Comparison of ENCODE assay signal across 8 cellular contexts in genomic region chr9:136011703-136012496, GRCh38. TPM values are rescaled to one million over a fixed set of nuclear protein-coding genes. Genes with fewer than 3 reads are reported as not detected.
DNase-seq lines count a peak whose midpoint lies in the region; ATAC-seq, FAIRE-seq and TF ChIP-seq lines count a peak whose summit lies in the region.

No MANE protein-coding gene starts in this region.

- H3K9ac ChIP-seq in endothelial cell of umbilical vein (replicated peaks; ENCODE audit: extremely low read depth, insufficient read depth, low read length) (peak overlapping the region; percentile 30), mesenchymal stem cell (ENCODE audit: low read length) (peak overlapping the region; percentile 73)

- no peak overlapping the region for H2BK5ac ChIP-seq in mesenchymal stem cell (ENCODE audit: low read depth, low read length, poor library complexity, severe bottlenecking)

- peak overlapping the region; percentile 85 to 97 for H3K18ac ChIP-seq in mesenchymal stem cell (ENCODE audit: low read depth in 1 of 2, low read length in 2 of 2)

- intact Hi-C loops in endothelial cell of umbilical vein (cut with micrococcal nuclease), result loop anchor here (1.0 kb wide), 3 partner anchors 20 to 43 kb away; no protein-coding TSS in a partner anchor

- DNase-seq in NCI-H226 (peak; percentile 28), endothelial cell of umbilical vein (ENCODE audit: low read depth, low spot score) (peak; percentile 70), mesenchymal stem cell (peak; percentile 86), suprapubic skin (ENCODE audit: low spot score in 2 of 2) (no peak), AML-193 (lab: John Stamatoyannopoulos, UW) (no peak), NCI-H146 (lab: John Stamatoyannopoulos, UW) (no peak), NCI-H2227 (lab: John Stamatoyannopoulos, UW; ENCODE audit: unreplicated experiment) (no peak)

- H2AK5ac ChIP-seq in mesenchymal stem cell (ENCODE audit: low read length, severe bottlenecking), result peak overlapping the region; percentile 26

- peaks cover 0 to 2% of the 10 kb centered on the region in 2 experiments for H3K36me3 ChIP-seq in endothelial cell of umbilical vein (ENCODE audit: control insufficient read depth in 2 of 2, extremely low read depth in 1 of 2, insufficient read depth in 2 of 2, low read length in 2 of 2)
- H3K36me3 ChIP-seq in mesenchymal stem cell (ENCODE audit: control insufficient read depth in 1 of 2, insufficient read depth in 2 of 2, low read depth in 1 of 2, low read length in 2 of 2), result peaks cover 3 to 88% of the 10 kb centered on the region in 2 experiments
- H3K36me3 ChIP-seq in suprapubic skin, result peaks cover 49% of the 10 kb centered on the region

- H3K4me2 ChIP-seq in endothelial cell of umbilical vein (ENCODE audit: insufficient read depth, low read length), result peak overlapping the region; percentile 49
- no peak overlapping the region for H3K4me2 ChIP-seq in mesenchymal stem cell (ENCODE audit: low read length, poor library complexity, severe bottlenecking)

- H4K20me1 ChIP-seq in endothelial cell of umbilical vein (replicated peaks; ENCODE audit: control insufficient read depth, extremely low read depth, insufficient read depth, low read length), result no peaks in the 10 kb centered on the region

- peak overlapping the region; percentile 98 to 99 for H2BK12ac ChIP-seq in mesenchymal stem cell (ENCODE audit: low read length in 2 of 2)

- no peaks in the 10 kb centered on the region for H3K9me1 ChIP-seq in endothelial cell of umbilical vein (replicated peaks; ENCODE audit: control insufficient read depth, extremely low read depth, insufficient read depth, low read length)

- H3K27ac ChIP-seq in endothelial cell of umbilical vein (ENCODE audit: insufficient read depth, low read depth, low read length) (peak overlapping the region; percentile 76), mesenchymal stem cell (ENCODE audit: low read length, poor library complexity, severe bottlenecking) (peak overlapping the region; percentile 51), suprapubic skin (peak overlapping the region; percentile 67)

- peaks cover 3% of the 10 kb centered on the region for H3K79me2 ChIP-seq in endothelial cell of umbilical vein (ENCODE audit: control insufficient read depth, insufficient read depth, low read length)

- H3K79me1 ChIP-seq in mesenchymal stem cell (replicated peaks; ENCODE audit: low read length, poor library complexity, severe bottlenecking), result peaks cover 61% of the 10 kb centered on the region

- peak overlapping the region; percentile 66 for H2AFZ ChIP-seq in endothelial cell of umbilical vein (ENCODE audit: low read depth, low read length)
- H2AFZ ChIP-seq in mesenchymal stem cell (ENCODE audit: low read depth, low read length), result no peak overlapping the region

- TF ChIP-seq CTCF in endothelial cell of umbilical vein (IDR thresholded peaks at IDR 0.05; ENCODE audit: extremely low read depth in 1 of 2, insufficient read depth in 1 of 2, low read depth in 1 of 2, low read length in 2 of 2), result no peak
- no peak for TF ChIP-seq CTCF in suprapubic skin (IDR thresholded peaks at IDR 0.05)

- H2BK15ac ChIP-seq in mesenchymal stem cell (ENCODE audit: low read depth, poor library complexity, severe bottlenecking), result peak overlapping the region; percentile 92

- H3K9me3 ChIP-seq in endothelial cell of umbilical vein (replicated peaks; ENCODE audit: control insufficient read depth, insufficient read depth, low read length), result no peaks in the 10 kb centered on the region
- H3K9me3 ChIP-seq in mesenchymal stem cell (ENCODE audit: control insufficient read depth, low read length), result no peaks in the 10 kb centered on the region
- H3K9me3 ChIP-seq in suprapubic skin, result no peaks in the 10 kb centered on the region

- 80% methylated on average over 59 of the region's 59 CpGs for WGBS in mesenchymal stem cell
- WGBS in suprapubic skin, result 86% methylated on average over 40 of the region's 59 CpGs

- peak overlapping the region; percentile 98 for H4K8ac ChIP-seq in mesenchymal stem cell (ENCODE audit: low read length)

- TF ChIP-seq EP300 in suprapubic skin (IDR thresholded peaks at IDR 0.05), result no peak

- no peak for ATAC-seq in HG02571 (IDR thresholded peaks at IDR 0.05; ENCODE audit: unreplicated experiment)

- peak; percentile 87 for FAIRE-seq in endothelial cell of umbilical vein (lab: Jason Lieb, UNC)

- H3K4me3 ChIP-seq in endothelial cell of umbilical vein (replicated peaks in 1 of 3; ENCODE audit: insufficient read depth in 1 of 3, low read depth in 1 of 3, low read length in 3 of 3), result no peak overlapping the region
- H3K4me3 ChIP-seq in mesenchymal stem cell (ENCODE audit: insufficient read depth in 1 of 2, low read depth in 1 of 2, low read length in 2 of 2), result peak overlapping the region in 1 of 2 experiments; percentile 51
- H3K4me3 ChIP-seq in suprapubic skin, result no peak overlapping the region

- dilution Hi-C loops in endothelial cell of umbilical vein (cut with MboI; ENCODE audit: extremely low pct_ligation_motif_present, low sequenced_read_pairs), result no loop called here

- H3K23ac ChIP-seq in mesenchymal stem cell (ENCODE audit: low read length in 2 of 2), result peak overlapping the region in 1 of 2 experiments; percentile 23

- CTCF ChIA-PET in endothelial cell of umbilical vein (lab: Charles Lee), result interaction anchor here (0.7 to 1.9 kb wide), 5 partner anchors 19 to 111 kb away, joined by 3 to 12 read pairs (median 4); no protein-coding TSS in a partner anchor

- peak overlapping the region; percentile 99 for H4K91ac ChIP-seq in mesenchymal stem cell (ENCODE audit: low read length)

- no TSS peak for BruUV-seq in endothelial cell of umbilical vein (replicated peaks; lab: Mats Ljungman, UMichigan)

- TF ChIP-seq POLR2A in endothelial cell of umbilical vein (IDR thresholded peaks at IDR 0.05; ENCODE audit: low read depth, low read length) (no peak), suprapubic skin (IDR thresholded peaks at IDR 0.05) (no peak)

- H3K4me1 ChIP-seq in endothelial cell of umbilical vein (ENCODE audit: control insufficient read depth, extremely low read depth, insufficient read depth, low read length), result peaks cover 54% of the 10 kb centered on the region
- H3K4me1 ChIP-seq in mesenchymal stem cell (ENCODE audit: control insufficient read depth, insufficient read depth, low read depth, low read length), result peaks cover 53% of the 10 kb centered on the region
- peaks cover 19% of the 10 kb centered on the region for H3K4me1 ChIP-seq in suprapubic skin

- peak overlapping the region; percentile 94 for H2BK120ac ChIP-seq in mesenchymal stem cell (ENCODE audit: low read depth, low read length)

- H3K14ac ChIP-seq in mesenchymal stem cell (ENCODE audit: low read length in 2 of 2), result peak overlapping the region in 1 of 2 experiments; percentile 45

- H3K27me3 ChIP-seq in endothelial cell of umbilical vein (ENCODE audit: control insufficient read depth in 2 of 2, insufficient read depth in 2 of 2, low read length in 2 of 2) (no peaks in the 10 kb centered on the region), mesenchymal stem cell (ENCODE audit: control insufficient read depth in 1 of 2, insufficient read depth in 1 of 2, low read length in 2 of 2) (no peaks in the 10 kb centered on the region), suprapubic skin (no peaks in the 10 kb centered on the region)

- peak overlapping the region; percentile 90 to 96 for H3K4ac ChIP-seq in mesenchymal stem cell (ENCODE audit: low read depth in 1 of 2, low read length in 2 of 2)

- POLR2A ChIA-PET in endothelial cell of umbilical vein (lab: Charles Lee), result no interaction called here

TF ChIP-seq in endothelial cell of umbilical vein, 7 proteins besides CTCF, POLR2A, EP300 and RAD21:
- TF ChIP-seq POLR2AphosphoS5 (IDR thresholded peaks at IDR 0.05; ENCODE audit: insufficient read depth, low read depth, low read length) (peak; percentile 50), FOS (IDR thresholded peaks at IDR 0.05; ENCODE audit: borderline replicate concordance, insufficient read depth, low read length) (no peak)

RNA-seq across cellular contexts. Expression of gene UBAC1, which starts 50.7 kb away (rescaled TPM):
- total RNA-seq in endothelial cell of umbilical vein (36.5 and 39.5 TPM in 2 replicates), suprapubic skin (10 to 100 TPM; 68.2 to 94.5 (median 83.8) TPM)
- 56.6 and 56.7 TPM in 2 replicates for polyA plus RNA-seq in endothelial cell of umbilical vein
- polyA plus RNA-seq in endothelial cell of umbilical vein (2011; cell fraction: cytosol; rRNA removed), result 47.6 and 49.4 TPM in 2 replicates
- 73.5 and 74.6 TPM in 2 replicates for polyA plus RNA-seq in endothelial cell of umbilical vein (2011; cell fraction: nucleus; rRNA removed)
- 32.0 and 33.4 TPM in 2 replicates for polyA plus RNA-seq in endothelial cell of umbilical vein (2012)
- polyA minus RNA-seq in endothelial cell of umbilical vein, result 33.8 and 40.7 TPM in 2 replicates
- polyA minus RNA-seq in endothelial cell of umbilical vein (2011; cell fraction: cytosol; rRNA and poly(A)+ RNA removed), result 29.9 TPM
- polyA minus RNA-seq in endothelial cell of umbilical vein (2011; cell fraction: nucleus; rRNA and poly(A)+ RNA removed), result 9.7 and 10.6 TPM in 2 replicates
- 28.9 TPM for polyA plus RNA-seq in mesenchymal stem cell (2013, experiment 1 of 2)
- 28.1 TPM for polyA plus RNA-seq in mesenchymal stem cell (2013, experiment 2 of 2)

Comparison
In these comparisons a context has a peak if more than half of its experiments do, and no peak if none do; other contexts are left out.
1. DNase-seq: peak in NCI-H226 (single experiment), endothelial cell of umbilical vein (single experiment) and mesenchymal stem cell (single experiment); none in suprapubic skin (0 of 2), AML-193 (0 of 2), NCI-H146 (single experiment) and NCI-H2227 (single experiment).
2. Peak in every context shown above with its lines, with median percentiles within 50 percentile points of each other: H3K27ac ChIP-seq.